1 cellular context compared by ENCODE assay signal in the genomic region with DNA sequence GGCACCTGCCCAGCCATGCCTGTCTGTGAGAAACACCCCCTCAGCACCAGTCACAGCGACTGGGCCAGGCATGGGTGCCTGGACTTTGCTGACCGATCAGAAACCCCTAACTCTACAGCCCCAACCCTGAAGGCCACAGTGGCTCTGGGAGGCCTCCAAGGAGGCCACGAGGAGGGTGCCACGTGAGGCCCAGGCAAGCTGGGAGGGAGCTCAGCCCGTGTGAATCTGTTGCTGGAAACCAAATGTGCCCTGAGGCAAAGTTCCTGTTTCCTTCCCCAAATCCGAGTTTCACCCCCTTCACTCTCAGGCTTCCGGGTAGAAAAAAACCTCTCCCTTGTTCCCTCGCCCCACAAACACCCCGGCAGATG.
TF ChIP-seq lines count a peak whose summit lies in the region.

No MANE protein-coding gene starts in this region.

TF ChIP-seq in GM12878, 131 proteins besides CTCF, POLR2A, EP300 and RAD21 (continued from another document):
- TF ChIP-seq, protein P1, sequence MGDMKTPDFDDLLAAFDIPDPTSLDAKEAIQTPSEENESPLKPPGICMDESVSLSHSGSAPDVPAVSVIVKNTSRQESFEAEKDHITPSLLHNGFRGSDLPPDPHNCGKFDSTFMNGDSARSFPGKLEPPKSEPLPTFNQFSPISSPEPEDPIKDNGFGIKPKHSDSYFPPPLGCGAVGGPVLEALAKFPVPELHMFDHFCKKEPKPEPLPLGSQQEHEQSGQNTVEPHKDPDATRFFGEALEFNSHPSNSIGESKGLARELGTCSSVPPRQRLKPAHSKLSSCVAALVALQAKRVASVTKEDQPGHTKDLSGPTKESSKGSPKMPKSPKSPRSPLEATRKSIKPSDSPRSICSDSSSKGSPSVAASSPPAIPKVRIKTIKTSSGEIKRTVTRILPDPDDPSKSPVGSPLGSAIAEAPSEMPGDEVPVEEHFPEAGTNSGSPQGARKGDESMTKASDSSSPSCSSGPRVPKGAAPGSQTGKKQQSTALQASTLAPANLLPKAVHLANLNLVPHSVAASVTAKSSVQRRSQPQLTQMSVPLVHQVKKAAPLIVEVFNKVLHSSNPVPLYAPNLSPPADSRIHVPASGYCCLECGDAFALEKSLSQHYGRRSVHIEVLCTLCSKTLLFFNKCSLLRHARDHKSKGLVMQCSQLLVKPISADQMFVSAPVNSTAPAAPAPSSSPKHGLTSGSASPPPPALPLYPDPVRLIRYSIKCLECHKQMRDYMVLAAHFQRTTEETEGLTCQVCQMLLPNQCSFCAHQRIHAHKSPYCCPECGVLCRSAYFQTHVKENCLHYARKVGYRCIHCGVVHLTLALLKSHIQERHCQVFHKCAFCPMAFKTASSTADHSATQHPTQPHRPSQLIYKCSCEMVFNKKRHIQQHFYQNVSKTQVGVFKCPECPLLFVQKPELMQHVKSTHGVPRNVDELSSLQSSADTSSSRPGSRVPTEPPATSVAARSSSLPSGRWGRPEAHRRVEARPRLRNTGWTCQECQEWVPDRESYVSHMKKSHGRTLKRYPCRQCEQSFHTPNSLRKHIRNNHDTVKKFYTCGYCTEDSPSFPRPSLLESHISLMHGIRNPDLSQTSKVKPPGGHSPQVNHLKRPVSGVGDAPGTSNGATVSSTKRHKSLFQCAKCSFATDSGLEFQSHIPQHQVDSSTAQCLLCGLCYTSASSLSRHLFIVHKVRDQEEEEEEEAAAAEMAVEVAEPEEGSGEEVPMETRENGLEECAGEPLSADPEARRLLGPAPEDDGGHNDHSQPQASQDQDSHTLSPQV (IDR thresholded peaks at IDR 0.05): no peak
- TF ChIP-seq, protein P2, sequence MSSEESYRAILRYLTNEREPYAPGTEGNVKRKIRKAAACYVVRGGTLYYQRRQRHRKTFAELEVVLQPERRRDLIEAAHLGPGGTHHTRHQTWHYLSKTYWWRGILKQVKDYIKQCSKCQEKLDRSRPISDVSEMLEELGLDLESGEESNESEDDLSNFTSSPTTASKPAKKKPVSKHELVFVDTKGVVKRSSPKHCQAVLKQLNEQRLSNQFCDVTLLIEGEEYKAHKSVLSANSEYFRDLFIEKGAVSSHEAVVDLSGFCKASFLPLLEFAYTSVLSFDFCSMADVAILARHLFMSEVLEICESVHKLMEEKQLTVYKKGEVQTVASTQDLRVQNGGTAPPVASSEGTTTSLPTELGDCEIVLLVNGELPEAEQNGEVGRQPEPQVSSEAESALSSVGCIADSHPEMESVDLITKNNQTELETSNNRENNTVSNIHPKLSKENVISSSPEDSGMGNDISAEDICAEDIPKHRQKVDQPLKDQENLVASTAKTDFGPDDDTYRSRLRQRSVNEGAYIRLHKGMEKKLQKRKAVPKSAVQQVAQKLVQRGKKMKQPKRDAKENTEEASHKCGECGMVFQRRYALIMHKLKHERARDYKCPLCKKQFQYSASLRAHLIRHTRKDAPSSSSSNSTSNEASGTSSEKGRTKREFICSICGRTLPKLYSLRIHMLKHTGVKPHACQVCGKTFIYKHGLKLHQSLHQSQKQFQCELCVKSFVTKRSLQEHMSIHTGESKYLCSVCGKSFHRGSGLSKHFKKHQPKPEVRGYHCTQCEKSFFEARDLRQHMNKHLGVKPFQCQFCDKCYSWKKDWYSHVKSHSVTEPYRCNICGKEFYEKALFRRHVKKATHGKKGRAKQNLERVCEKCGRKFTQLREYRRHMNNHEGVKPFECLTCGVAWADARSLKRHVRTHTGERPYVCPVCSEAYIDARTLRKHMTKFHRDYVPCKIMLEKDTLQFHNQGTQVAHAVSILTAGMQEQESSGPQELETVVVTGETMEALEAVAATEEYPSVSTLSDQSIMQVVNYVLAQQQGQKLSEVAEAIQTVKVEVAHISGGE (CRISPR knock-in tag; IDR thresholded peaks at IDR 0.05): no peak
- TF ChIP-seq CHD1 (IDR thresholded peaks at IDR 0.05; ENCODE audit: low read depth, low read length) (no peak), RCOR1 (conservative IDR thresholded peaks at IDR 0.05; ENCODE audit: low read depth, low read length) (no peak), ETV6 (conservative IDR thresholded peaks at IDR 0.05 in 1 of 2, IDR thresholded peaks at IDR 0.05 in 1 of 2; ENCODE audit: borderline replicate concordance in 1 of 2, low read depth in 1 of 2) (peak in 1 of 2 experiments; percentile 83; a peak in 2 of 4 replicates), IRF5 (IDR thresholded peaks at IDR 0.05; ENCODE audit: borderline replicate concordance) (no peak), ZNF274 (IDR thresholded peaks at IDR 0.05; ENCODE audit: insufficient read depth, insufficient read length) (no peak), BRCA1 (IDR thresholded peaks at IDR 0.05; ENCODE audit: low read depth, low read length) (no peak), PAX5 (IDR thresholded peaks at IDR 0.05; ENCODE audit: borderline replicate concordance, low read depth, low read length) (0 out of 2 replicates have a peak, but pooled peaks have one; percentile 4), NFXL1 (IDR thresholded peaks at IDR 0.05; ENCODE audit: borderline replicate concordance) (no peak), KDM1A (IDR thresholded peaks at IDR 0.05; ENCODE audit: borderline replicate concordance) (no peak), WRNIP1 (IDR thresholded peaks at IDR 0.05; ENCODE audit: borderline replicate concordance, low read depth, low read length) (no peak), FOXK2 (IDR thresholded peaks at IDR 0.05) (no peak), NR2F1 (conservative IDR thresholded peaks at IDR 0.05) (no peak), IKZF2 (IDR thresholded peaks at IDR 0.05) (0 out of 4 replicates have a peak, but pooled peaks of 1 of the 2 experiments have one; percentile 28), SIX5 (IDR thresholded peaks at IDR 0.05; ENCODE audit: low read depth, low read length, severe bottlenecking) (no peak), STAT3 (IDR thresholded peaks at IDR 0.05; ENCODE audit: low read depth, low read length) (no peak), POU2F2 (IDR thresholded peaks at IDR 0.05; ENCODE audit: borderline replicate concordance, low read depth, low read length) (0 out of 3 replicates have a peak, but pooled peaks have one; percentile 11), PML (IDR thresholded peaks at IDR 0.05; ENCODE audit: low read length) (no peak)
- TF ChIP-seq, protein P3, sequence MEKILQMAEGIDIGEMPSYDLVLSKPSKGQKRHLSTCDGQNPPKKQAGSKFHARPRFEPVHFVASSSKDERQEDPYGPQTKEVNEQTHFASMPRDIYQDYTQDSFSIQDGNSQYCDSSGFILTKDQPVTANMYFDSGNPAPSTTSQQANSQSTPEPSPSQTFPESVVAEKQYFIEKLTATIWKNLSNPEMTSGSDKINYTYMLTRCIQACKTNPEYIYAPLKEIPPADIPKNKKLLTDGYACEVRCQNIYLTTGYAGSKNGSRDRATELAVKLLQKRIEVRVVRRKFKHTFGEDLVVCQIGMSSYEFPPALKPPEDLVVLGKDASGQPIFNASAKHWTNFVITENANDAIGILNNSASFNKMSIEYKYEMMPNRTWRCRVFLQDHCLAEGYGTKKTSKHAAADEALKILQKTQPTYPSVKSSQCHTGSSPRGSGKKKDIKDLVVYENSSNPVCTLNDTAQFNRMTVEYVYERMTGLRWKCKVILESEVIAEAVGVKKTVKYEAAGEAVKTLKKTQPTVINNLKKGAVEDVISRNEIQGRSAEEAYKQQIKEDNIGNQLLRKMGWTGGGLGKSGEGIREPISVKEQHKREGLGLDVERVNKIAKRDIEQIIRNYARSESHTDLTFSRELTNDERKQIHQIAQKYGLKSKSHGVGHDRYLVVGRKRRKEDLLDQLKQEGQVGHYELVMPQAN (conservative IDR thresholded peaks at IDR 0.05): no peak
- TF ChIP-seq, protein P4, sequence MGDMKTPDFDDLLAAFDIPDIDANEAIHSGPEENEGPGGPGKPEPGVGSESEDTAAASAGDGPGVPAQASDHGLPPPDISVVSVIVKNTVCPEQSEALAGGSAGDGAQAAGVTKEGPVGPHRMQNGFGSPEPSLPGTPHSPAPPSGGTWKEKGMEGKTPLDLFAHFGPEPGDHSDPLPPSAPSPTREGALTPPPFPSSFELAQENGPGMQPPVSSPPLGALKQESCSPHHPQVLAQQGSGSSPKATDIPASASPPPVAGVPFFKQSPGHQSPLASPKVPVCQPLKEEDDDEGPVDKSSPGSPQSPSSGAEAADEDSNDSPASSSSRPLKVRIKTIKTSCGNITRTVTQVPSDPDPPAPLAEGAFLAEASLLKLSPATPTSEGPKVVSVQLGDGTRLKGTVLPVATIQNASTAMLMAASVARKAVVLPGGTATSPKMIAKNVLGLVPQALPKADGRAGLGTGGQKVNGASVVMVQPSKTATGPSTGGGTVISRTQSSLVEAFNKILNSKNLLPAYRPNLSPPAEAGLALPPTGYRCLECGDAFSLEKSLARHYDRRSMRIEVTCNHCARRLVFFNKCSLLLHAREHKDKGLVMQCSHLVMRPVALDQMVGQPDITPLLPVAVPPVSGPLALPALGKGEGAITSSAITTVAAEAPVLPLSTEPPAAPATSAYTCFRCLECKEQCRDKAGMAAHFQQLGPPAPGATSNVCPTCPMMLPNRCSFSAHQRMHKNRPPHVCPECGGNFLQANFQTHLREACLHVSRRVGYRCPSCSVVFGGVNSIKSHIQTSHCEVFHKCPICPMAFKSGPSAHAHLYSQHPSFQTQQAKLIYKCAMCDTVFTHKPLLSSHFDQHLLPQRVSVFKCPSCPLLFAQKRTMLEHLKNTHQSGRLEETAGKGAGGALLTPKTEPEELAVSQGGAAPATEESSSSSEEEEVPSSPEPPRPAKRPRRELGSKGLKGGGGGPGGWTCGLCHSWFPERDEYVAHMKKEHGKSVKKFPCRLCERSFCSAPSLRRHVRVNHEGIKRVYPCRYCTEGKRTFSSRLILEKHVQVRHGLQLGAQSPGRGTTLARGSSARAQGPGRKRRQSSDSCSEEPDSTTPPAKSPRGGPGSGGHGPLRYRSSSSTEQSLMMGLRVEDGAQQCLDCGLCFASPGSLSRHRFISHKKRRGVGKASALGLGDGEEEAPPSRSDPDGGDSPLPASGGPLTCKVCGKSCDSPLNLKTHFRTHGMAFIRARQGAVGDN (IDR thresholded peaks at IDR 0.05): peak; percentile 45; the same call in 1 of the 2 replicates
